In genomic region chr20:25081065-25081729, GRCh38 we compare ENCODE assay signal across 1 cellular context.
A peak's percentile ranks its signal among the peaks of the same experiment; 100 is the strongest.
TF ChIP-seq lines count a peak whose summit lies in the region.

No MANE protein-coding gene starts in this region.

TF ChIP-seq in HepG2, 621 proteins besides CTCF, POLR2A, EP300 and RAD21 (continued from another document):
- TF ChIP-seq KDM1A (CRISPR knock-in tag; IDR thresholded peaks at IDR 0.05): no peak
- no peak for TF ChIP-seq ZNF644 (CRISPR knock-in tag; IDR thresholded peaks at IDR 0.05; ENCODE audit: low read depth)
- TF ChIP-seq TFE3 (CRISPR knock-in tag; IDR thresholded peaks at IDR 0.05): peak; percentile 70
- TF ChIP-seq ZNF251 (CRISPR knock-in tag; IDR thresholded peaks at IDR 0.05): no peak
- 0 out of 2 replicates have a peak, but pooled peaks have one; percentile 23 for TF ChIP-seq ZBTB25 (CRISPR knock-in tag; IDR thresholded peaks at IDR 0.05)
- no peak for TF ChIP-seq PAX8 (CRISPR knock-in tag; IDR thresholded peaks at IDR 0.05; ENCODE audit: borderline replicate concordance)
- TF ChIP-seq RERE (CRISPR knock-in tag; IDR thresholded peaks at IDR 0.05; ENCODE audit: low read depth): no peak
- no peak for TF ChIP-seq HDAC6 (IDR thresholded peaks at IDR 0.05; ENCODE audit: low read depth, low read length)
- TF ChIP-seq PPARG (CRISPR knock-in tag; conservative IDR thresholded peaks at IDR 0.05): no peak
- no peak for TF ChIP-seq HNRNPK (IDR thresholded peaks at IDR 0.05; ENCODE audit: low read depth, low read length, poor library complexity, severe bottlenecking)
- TF ChIP-seq ZNF10 (CRISPR knock-in tag; IDR thresholded peaks at IDR 0.05; ENCODE audit: borderline replicate concordance, low read depth): no peak
- 0 out of 2 replicates have a peak, but pooled peaks have one; percentile 27 for TF ChIP-seq PLSCR1 (CRISPR knock-in tag; IDR thresholded peaks at IDR 0.05; ENCODE audit: borderline replicate concordance)
- TF ChIP-seq KDM3A (CRISPR knock-in tag; IDR thresholded peaks at IDR 0.05; ENCODE audit: low read depth): no peak
- no peak for TF ChIP-seq HMG20B (CRISPR knock-in tag; conservative IDR thresholded peaks at IDR 0.05)
- TF ChIP-seq ZSCAN31 (CRISPR knock-in tag; IDR thresholded peaks at IDR 0.05; ENCODE audit: low read depth): no peak
- TF ChIP-seq ZBTB7B (CRISPR knock-in tag; IDR thresholded peaks at IDR 0.05): 0 out of 2 replicates have a peak, but pooled peaks have one; percentile 62
- 0 out of 2 replicates have a peak, but pooled peaks have one; percentile 35 for TF ChIP-seq ZNF747 (CRISPR knock-in tag; IDR thresholded peaks at IDR 0.05; ENCODE audit: borderline replicate concordance)
- TF ChIP-seq ZNF772 (CRISPR knock-in tag; IDR thresholded peaks at IDR 0.05): peak; percentile 79; the same call in 1 of the 2 replicates
- no peak for TF ChIP-seq ZBTB14 (CRISPR knock-in tag; IDR thresholded peaks at IDR 0.05)
- peak; percentile 76 for TF ChIP-seq MEIS2 (CRISPR knock-in tag; IDR thresholded peaks at IDR 0.05)
- no peak for TF ChIP-seq MYPOP (CRISPR knock-in tag; IDR thresholded peaks at IDR 0.05)
TF ChIP-seq in HepG2: peak in this region for 101.
